Comparison of ENCODE assay signal across 1 cellular context in the genomic region with DNA sequence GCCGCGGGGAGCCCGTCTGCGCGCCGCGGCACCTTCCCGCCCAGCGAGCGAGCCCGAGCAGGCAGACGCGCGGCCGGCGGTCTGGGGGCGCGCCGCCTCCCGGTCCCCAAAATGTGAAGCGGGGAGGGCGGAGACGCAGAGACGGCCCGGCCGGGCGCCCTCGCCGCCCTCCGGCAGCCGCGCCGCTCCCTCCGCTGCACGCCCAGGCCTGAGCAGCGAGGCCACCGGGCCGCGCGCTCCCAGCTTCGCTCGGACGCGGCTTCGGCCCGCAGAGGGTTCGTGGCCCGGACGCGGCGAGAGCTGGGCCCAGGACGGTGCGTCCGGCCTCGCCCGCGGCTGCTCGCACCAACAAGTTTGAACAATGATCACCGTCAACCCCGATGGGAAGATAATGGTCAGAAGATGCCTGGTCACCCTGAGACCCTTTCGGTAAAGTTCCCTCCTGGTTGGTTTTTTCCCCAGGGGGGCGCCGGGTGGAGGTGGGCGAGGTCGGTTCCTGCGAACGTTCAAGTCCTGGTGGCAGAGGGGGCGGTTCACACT.
TF ChIP-seq lines count a peak whose summit lies in the region.

No MANE protein-coding gene starts in this region.

TF ChIP-seq in H1, 55 proteins besides CTCF, POLR2A, EP300 and RAD21:
- TF ChIP-seq, protein P1, sequence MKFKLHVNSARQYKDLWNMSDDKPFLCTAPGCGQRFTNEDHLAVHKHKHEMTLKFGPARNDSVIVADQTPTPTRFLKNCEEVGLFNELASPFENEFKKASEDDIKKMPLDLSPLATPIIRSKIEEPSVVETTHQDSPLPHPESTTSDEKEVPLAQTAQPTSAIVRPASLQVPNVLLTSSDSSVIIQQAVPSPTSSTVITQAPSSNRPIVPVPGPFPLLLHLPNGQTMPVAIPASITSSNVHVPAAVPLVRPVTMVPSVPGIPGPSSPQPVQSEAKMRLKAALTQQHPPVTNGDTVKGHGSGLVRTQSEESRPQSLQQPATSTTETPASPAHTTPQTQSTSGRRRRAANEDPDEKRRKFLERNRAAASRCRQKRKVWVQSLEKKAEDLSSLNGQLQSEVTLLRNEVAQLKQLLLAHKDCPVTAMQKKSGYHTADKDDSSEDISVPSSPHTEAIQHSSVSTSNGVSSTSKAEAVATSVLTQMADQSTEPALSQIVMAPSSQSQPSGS (IDR thresholded peaks at IDR 0.05; ENCODE audit: low read length) = no peak
- peak; percentile 34; the same call in 1 of the 2 replicates for TF ChIP-seq RBBP5 (IDR thresholded peaks at IDR 0.05; ENCODE audit: borderline replicate concordance, low read depth, low read length)
- peak; percentile 58; the same call in 1 of the 2 replicates for TF ChIP-seq SUZ12 (IDR thresholded peaks at IDR 0.05; ENCODE audit: low read length)
- no peak; the same call in 1 of the 2 replicates for TF ChIP-seq E2F6 (IDR thresholded peaks at IDR 0.05)
- no peak for TF ChIP-seq KDM4A (IDR thresholded peaks at IDR 0.05; ENCODE audit: low read depth, low read length, severe bottlenecking)
- no peak for TF ChIP-seq MAX (IDR thresholded peaks at IDR 0.05)
- TF ChIP-seq TAF7 (optimal IDR thresholded peaks at IDR 0.05; ENCODE audit: borderline replicate concordance, low read depth, low read length) = no peak
- no peak for TF ChIP-seq HDAC6 (IDR thresholded peaks at IDR 0.05; ENCODE audit: low read depth, low read length)
- peak; percentile 53 for TF ChIP-seq EZH2 (IDR thresholded peaks at IDR 0.05; ENCODE audit: low read depth, low read length, severe bottlenecking)
- no peak for TF ChIP-seq CEBPB (IDR thresholded peaks at IDR 0.05; ENCODE audit: low read depth, low read length)
- TF ChIP-seq TAF1 (IDR thresholded peaks at IDR 0.05; ENCODE audit: low read depth, low read length) = no peak
- TF ChIP-seq, protein P2, sequence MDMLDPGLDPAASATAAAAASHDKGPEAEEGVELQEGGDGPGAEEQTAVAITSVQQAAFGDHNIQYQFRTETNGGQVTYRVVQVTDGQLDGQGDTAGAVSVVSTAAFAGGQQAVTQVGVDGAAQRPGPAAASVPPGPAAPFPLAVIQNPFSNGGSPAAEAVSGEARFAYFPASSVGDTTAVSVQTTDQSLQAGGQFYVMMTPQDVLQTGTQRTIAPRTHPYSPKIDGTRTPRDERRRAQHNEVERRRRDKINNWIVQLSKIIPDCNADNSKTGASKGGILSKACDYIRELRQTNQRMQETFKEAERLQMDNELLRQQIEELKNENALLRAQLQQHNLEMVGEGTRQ (IDR thresholded peaks at IDR 0.05; ENCODE audit: low read length) = no peak
- TF ChIP-seq YY1 (IDR thresholded peaks at IDR 0.05; ENCODE audit: low read depth, low read length) = no peak
